ENCODE assay signal across 2 cellular contexts in genomic region chr12:31052666-31053439, GRCh38.
A peak's percentile ranks its signal among the peaks of the same experiment; 100 is the strongest.
TF ChIP-seq lines count a peak whose summit lies in the region.

No MANE protein-coding gene starts in this region.

TF ChIP-seq in endothelial cell of umbilical vein, 7 proteins besides CTCF, POLR2A, EP300 and RAD21:
- peak; percentile 33 for TF ChIP-seq FOS (IDR thresholded peaks at IDR 0.05; ENCODE audit: borderline replicate concordance, insufficient read depth, low read length)
TF ChIP-seq in endothelial cell of umbilical vein: peak in this region for 1; not testable (repeated sequence) for 6.

TF ChIP-seq in HepG2, 621 proteins besides CTCF, POLR2A, EP300 and RAD21:
- peak; percentile 84 for TF ChIP-seq FOSL2 (CRISPR knock-in tag; IDR thresholded peaks at IDR 0.05)
- TF ChIP-seq, protein P1, sequence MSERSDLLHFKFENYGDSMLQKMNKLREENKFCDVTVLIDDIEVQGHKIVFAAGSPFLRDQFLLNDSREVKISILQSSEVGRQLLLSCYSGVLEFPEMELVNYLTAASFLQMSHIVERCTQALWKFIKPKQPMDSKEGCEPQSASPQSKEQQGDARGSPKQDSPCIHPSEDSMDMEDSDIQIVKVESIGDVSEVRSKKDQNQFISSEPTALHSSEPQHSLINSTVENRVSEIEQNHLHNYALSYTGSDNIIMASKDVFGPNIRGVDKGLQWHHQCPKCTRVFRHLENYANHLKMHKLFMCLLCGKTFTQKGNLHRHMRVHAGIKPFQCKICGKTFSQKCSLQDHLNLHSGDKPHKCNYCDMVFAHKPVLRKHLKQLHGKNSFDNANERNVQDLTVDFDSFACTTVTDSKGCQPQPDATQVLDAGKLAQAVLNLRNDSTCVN (CRISPR knock-in tag; IDR thresholded peaks at IDR 0.05; ENCODE audit: borderline replicate concordance), result peak; percentile 88
